6 cellular contexts compared by ENCODE assay signal in genomic region chr7:151008511-151009323, GRCh38.
A peak's percentile ranks its signal among the peaks of the same experiment; 100 is the strongest.
DNase-seq lines count a peak whose midpoint lies in the region; ATAC-seq and TF ChIP-seq lines count a peak whose summit lies in the region.

No MANE protein-coding gene starts in this region.

- H3K9ac ChIP-seq in parathyroid adenoma, result no peak overlapping the region

- no peak overlapping the region for H3K4me2 ChIP-seq in parathyroid adenoma (ENCODE audit: low read length)

- no peaks in the 10 kb centered on the region for H3K79me2 ChIP-seq in parathyroid adenoma

- peak; percentile 93 for ATAC-seq in GM19463 (IDR thresholded peaks at IDR 0.05; ENCODE audit: unreplicated experiment)
- peak; percentile 69 for ATAC-seq in RWPE2 (ENCODE audit: low read depth)

- peaks cover 3% of the 10 kb centered on the region for H3K9me3 ChIP-seq in RWPE2 (ENCODE audit: severe bottlenecking)
- no peaks in the 10 kb centered on the region for H3K9me3 ChIP-seq in parathyroid adenoma (ENCODE audit: control insufficient read depth, low read length)

- peak overlapping the region; percentile 75 for H2AFZ ChIP-seq in parathyroid adenoma

- H3K4me1 ChIP-seq in RWPE2 (ENCODE audit: insufficient read depth, poor library complexity, severe bottlenecking) (no peaks in the 10 kb centered on the region), parathyroid adenoma (no peaks in the 10 kb centered on the region)

- TF ChIP-seq CTCF in RWPE2 (IDR thresholded peaks at IDR 0.05; ENCODE audit: poor library complexity, severe bottlenecking), result peak; percentile 78
- peak; percentile 87 for TF ChIP-seq CTCF in parathyroid adenoma (IDR thresholded peaks at IDR 0.05)

- H3K36me3 ChIP-seq in RWPE2 (ENCODE audit: low read depth) (no peaks in the 10 kb centered on the region), parathyroid adenoma (ENCODE audit: control insufficient read depth, insufficient read depth, low read length) (no peaks in the 10 kb centered on the region)

- H3K27ac ChIP-seq in RWPE2 (ENCODE audit: poor library complexity, severe bottlenecking) (no peak overlapping the region), parathyroid adenoma (no peak overlapping the region)

- H3K4me3 ChIP-seq in RWPE2 (ENCODE audit: severe bottlenecking) (peak overlapping the region; percentile 21), parathyroid adenoma (ENCODE audit: low read depth, low read length) (no peak overlapping the region)

- no peak for DNase-seq in RWPE2 (ENCODE audit: low spot score)
- DNase-seq in cerebellar cortex (ENCODE audit: low spot score), result peak; percentile 46
- no peak for DNase-seq in superior temporal gyrus (ENCODE audit: extremely low spot score)
- no peak for DNase-seq in NCI-H1436 treated with DMSO at 0.1 percent for 48 hours (lab: John Stamatoyannopoulos, UW)

- H3K27me3 ChIP-seq in RWPE2 (ENCODE audit: insufficient read depth, poor library complexity, severe bottlenecking) (no peaks in the 10 kb centered on the region), parathyroid adenoma (ENCODE audit: control insufficient read depth, insufficient read depth, low read length) (no peaks in the 10 kb centered on the region)
